Comparison of ENCODE assay signal across 8 cellular contexts in the genomic region with DNA sequence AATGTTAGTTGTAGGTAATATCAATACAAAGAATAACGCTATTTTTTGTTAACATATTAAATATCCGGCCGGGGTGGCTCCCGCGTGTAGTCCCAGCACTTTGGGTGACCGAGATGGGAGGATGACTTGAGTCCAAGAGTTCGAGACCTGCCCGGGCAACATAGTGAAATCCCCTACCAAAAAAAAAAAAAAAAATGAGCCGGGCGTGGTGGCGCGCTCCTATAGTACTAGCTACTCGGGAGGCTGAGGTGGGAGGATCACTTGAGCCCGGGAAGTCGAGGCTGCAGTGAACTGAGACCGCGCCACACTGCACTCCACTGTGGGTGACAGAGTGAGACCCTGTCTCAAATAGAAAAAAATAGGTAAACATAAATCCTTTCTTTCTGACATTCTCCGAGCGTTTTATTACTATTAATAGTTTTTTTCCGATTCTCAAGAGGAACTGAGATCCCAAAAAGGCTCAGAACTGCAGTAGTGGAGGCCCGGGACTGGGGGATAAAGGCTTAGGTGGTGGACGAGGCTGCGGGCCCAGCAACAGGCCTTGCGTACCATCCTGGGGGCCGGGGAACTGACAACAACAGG. TPM values are rescaled to one million over a fixed set of nuclear protein-coding genes. Genes with fewer than 3 reads are reported as not detected.
DNase-seq lines count a peak whose midpoint lies in the region; ATAC-seq and TF ChIP-seq lines count a peak whose summit lies in the region.

No MANE protein-coding gene starts in this region.

- intact Hi-C loops in left lung (cut with DNase I) = no loop called here
- intact Hi-C loops in tibial artery (cut with DNase I; ENCODE audit: low total_unique reads) = no loop called here

- peaks cover 3% of the 10 kb centered on the region for H3K9me3 Mint-ChIP-seq in activated naive CD8-positive, alpha-beta T cell treated with anti-CD3 and anti-CD28 coated beads for 36 hours

- H3K36me3 Mint-ChIP-seq in activated naive CD8-positive, alpha-beta T cell treated with anti-CD3 and anti-CD28 coated beads for 36 hours = peaks cover 10% of the 10 kb centered on the region

- H3K36me3 ChIP-seq in left lung = no peaks in the 10 kb centered on the region
- no peaks in the 10 kb centered on the region for H3K36me3 ChIP-seq in tibial artery

- H3K27ac Mint-ChIP-seq in activated naive CD8-positive, alpha-beta T cell treated with anti-CD3 and anti-CD28 coated beads for 36 hours = peak overlapping the region; percentile 94

- H3K4me1 Mint-ChIP-seq in activated naive CD8-positive, alpha-beta T cell treated with anti-CD3 and anti-CD28 coated beads for 36 hours = peaks cover 43% of the 10 kb centered on the region

- DNase-seq in activated gamma-delta T cell treated with anti-CD3 and anti-CD28 coated beads, Interleukin-2, amount 50 U/mL, for 16 hours (ENCODE audit: low read depth) = peak; percentile 30
- no peak for DNase-seq in activated gamma-delta T cell (lab: John Stamatoyannopoulos, UW)
- no peak for DNase-seq in activated naive CD8-positive, alpha-beta T cell treated with anti-CD3 and anti-CD28 coated beads for 36 hours
- DNase-seq in left lung = no peak
- no peak for DNase-seq in tibial artery
- DNase-seq in NCI-H2227 (lab: John Stamatoyannopoulos, UW; ENCODE audit: unreplicated experiment) = no peak
- DNase-seq in NK-92 treated with Interleukin-12 subunit alpha and Interleukin-12 subunit beta, amount 100 ng/mL, for 24 hours (lab: John Stamatoyannopoulos, UW) = no peak
- DNase-seq in mucosa of gallbladder (ENCODE audit: low spot score) = no peak

- no peak for ATAC-seq in left lung

- no peaks in the 10 kb centered on the region for H3K27me3 Mint-ChIP-seq in activated naive CD8-positive, alpha-beta T cell treated with anti-CD3 and anti-CD28 coated beads for 36 hours

- H3K27me3 ChIP-seq in left lung (no peaks in the 10 kb centered on the region), tibial artery (no peaks in the 10 kb centered on the region)

- H3K9me3 ChIP-seq in left lung (no peaks in the 10 kb centered on the region), tibial artery (no peaks in the 10 kb centered on the region)

- TF ChIP-seq CTCF in left lung (IDR thresholded peaks at IDR 0.05) (no peak), tibial artery (IDR thresholded peaks at IDR 0.05) (no peak)

- H3K4me3 ChIP-seq in left lung (peak overlapping the region; percentile 66 to 97), tibial artery (peak overlapping the region; percentile 84 to 88)

- H3K27ac ChIP-seq in left lung (peak overlapping the region; percentile 93 to 96), tibial artery (peak overlapping the region; percentile 85 to 90)

- H3K4me3 Mint-ChIP-seq in activated naive CD8-positive, alpha-beta T cell treated with anti-CD3 and anti-CD28 coated beads for 36 hours = peak overlapping the region; percentile 90

- peaks cover 44 to 81% of the 10 kb centered on the region in 2 donors for H3K4me1 ChIP-seq in left lung
- H3K4me1 ChIP-seq in tibial artery = peaks cover 0 to 43% (median 31%) of the 10 kb centered on the region in 4 donors

RNA-seq across cellular contexts. Expression of a gene that starts 1.0 kb away (rescaled TPM):
- total RNA-seq in activated naive CD8-positive, alpha-beta T cell treated with anti-CD3 and anti-CD28 coated beads for 36 hours = 10 to 100 TPM; 39.0 to 40.4 TPM
- total RNA-seq in left lung (10 to 100 TPM; 41.0 to 54.6 TPM), mucosa of gallbladder (30.7 TPM)
